In the genomic region with DNA sequence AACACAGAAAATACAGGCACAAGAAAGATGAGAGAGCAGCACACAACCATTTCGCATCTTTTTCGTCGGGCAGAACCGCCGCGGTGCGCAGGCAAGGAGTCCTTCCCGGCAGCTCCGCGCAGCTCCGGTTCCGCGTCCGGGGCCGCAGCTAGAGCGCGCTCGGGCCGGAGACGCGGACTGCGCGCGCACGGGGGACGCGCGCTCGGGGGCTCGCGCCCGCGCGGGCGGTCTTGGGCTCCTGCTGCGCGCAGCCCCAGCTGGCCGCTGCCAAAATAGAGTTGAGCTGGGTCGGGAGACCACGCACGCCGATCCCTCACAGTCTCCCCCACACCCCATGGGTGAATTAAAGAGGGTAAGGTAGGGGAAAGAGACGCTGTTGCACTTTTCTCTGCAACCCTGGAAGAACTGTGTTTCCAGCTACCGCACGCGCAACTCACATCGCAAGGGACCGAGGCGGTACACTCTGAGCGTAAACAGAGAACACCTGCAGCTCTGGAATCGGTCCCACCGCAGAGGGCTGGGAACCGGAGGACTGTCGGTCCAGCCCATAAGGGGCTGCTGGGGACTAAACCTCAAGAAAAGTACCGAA, we compare ENCODE assay signal across 8 cellular contexts. TPM values are rescaled to one million over a fixed set of nuclear protein-coding genes. Genes with fewer than 3 reads are reported as not detected.
A peak's percentile ranks its signal among the peaks of the same experiment; 100 is the strongest.
DNase-seq lines count a peak whose midpoint lies in the region; ATAC-seq and TF ChIP-seq lines count a peak whose summit lies in the region.

No MANE protein-coding gene starts in this region.

- H3K27me3 Mint-ChIP-seq in T-cell (peaks cover 39 to 58% of the 10 kb centered on the region in 2 donors), nephron progenitor cell (ENCODE audit: low read depth, poor library complexity) (peaks cover 36% of the 10 kb centered on the region)

- WGBS in esophagus squamous epithelium, 2 donors, result 1 to 2% methylated on average over 13 to 27 of the region's 55 CpGs

- CTCF ChIA-PET in T-cell (lab: Charles Lee), result no interaction called here

- H3K36me3 Mint-ChIP-seq in T-cell (no peaks in the 10 kb centered on the region), nephron progenitor cell (ENCODE audit: low read depth) (no peaks in the 10 kb centered on the region)

- intact Hi-C loops in esophagus squamous epithelium (cut with DNase I), result no loop called here

- H3K9me3 Mint-ChIP-seq in T-cell (no peaks in the 10 kb centered on the region), nephron progenitor cell (no peaks in the 10 kb centered on the region)

- H3K4me1 ChIP-seq in HUES48 (ENCODE audit: control insufficient read depth, insufficient read depth, low read length) (peaks cover 29% of the 10 kb centered on the region), esophagus squamous epithelium (peaks cover 6 to 16% (median 8%) of the 10 kb centered on the region in 3 donors)

- ATAC-seq in T-cell (replicated peaks in 1 of 4), result peak in 2 of 4 experiments; percentile 35 to 51
- no peak for ATAC-seq in HG02571 (IDR thresholded peaks at IDR 0.05; ENCODE audit: unreplicated experiment)
- ATAC-seq in GM18861 (IDR thresholded peaks at IDR 0.05; ENCODE audit: unreplicated experiment), result no peak

- no peaks in the 10 kb centered on the region for H3K9me3 ChIP-seq in HUES48 (ENCODE audit: control insufficient read depth, insufficient read depth, low read length)
- no peaks in the 10 kb centered on the region for H3K9me3 ChIP-seq in esophagus squamous epithelium

- H3K4me1 Mint-ChIP-seq in T-cell, result peaks cover 8 to 16% (median 15%) of the 10 kb centered on the region in 3 donors
- H3K4me1 Mint-ChIP-seq in nephron progenitor cell, result peaks cover 7% of the 10 kb centered on the region

- peak; percentile 68 for DNase-seq in D341Med (ENCODE audit: low spot score)
- no peak for DNase-seq in T-cell
- DNase-seq in esophagus squamous epithelium (lab: John Stamatoyannopoulos, UW), result no peak
- peak; percentile 74 for DNase-seq in nephron progenitor cell
- no peak for DNase-seq in SW 1271 (lab: John Stamatoyannopoulos, UW)

- H3K4me3 Mint-ChIP-seq in T-cell (peak overlapping the region; percentile 37 to 66 (median 65)), nephron progenitor cell (peak overlapping the region; percentile 88)

- POLR2A ChIA-PET in T-cell (lab: Charles Lee), result interaction anchor here in 1 of 2 donors (0.6 kb wide), 1 partner anchor 272 kb away, joined by 3 read pairs; no protein-coding TSS in a partner anchor

- peak in 1 of 4 donors; percentile 19 for TF ChIP-seq POLR2A in esophagus squamous epithelium (IDR thresholded peaks at IDR 0.05)

- H3K9ac ChIP-seq in HUES48 (ENCODE audit: low read depth, low read length), result peak overlapping the region; percentile 33

- H3K4me3 ChIP-seq in HUES48 (ENCODE audit: low read depth, low read length) (peak overlapping the region; percentile 80), esophagus squamous epithelium (peak overlapping the region; percentile 21 to 65 (median 38))

- peak overlapping the region; percentile 21 for H3K27ac ChIP-seq in HUES48 (ENCODE audit: low read depth, low read length)
- H3K27ac ChIP-seq in esophagus squamous epithelium, result peak overlapping the region in 2 of 4 donors; percentile 9 to 23

- no peaks in the 10 kb centered on the region for H3K36me3 ChIP-seq in HUES48 (ENCODE audit: control insufficient read depth, insufficient read depth, low read length)
- no peaks in the 10 kb centered on the region for H3K36me3 ChIP-seq in esophagus squamous epithelium

- peaks cover 48% of the 10 kb centered on the region for H3K27me3 ChIP-seq in HUES48 (ENCODE audit: control insufficient read depth, insufficient read depth, low read length)
- H3K27me3 ChIP-seq in esophagus squamous epithelium, result peaks cover 0 to 98% (median 10%) of the 10 kb centered on the region in 4 donors

- no peak for TF ChIP-seq CTCF in esophagus squamous epithelium (IDR thresholded peaks at IDR 0.05)
- no peak for TF ChIP-seq CTCF in nephron progenitor cell (IDR thresholded peaks at IDR 0.05)

- no peak overlapping the region for H3K27ac Mint-ChIP-seq in T-cell
- no peak overlapping the region for H3K27ac Mint-ChIP-seq in nephron progenitor cell

RNA-seq across cellular contexts. Expression of gene NR5A2, which starts 1.6 kb away (rescaled TPM):
- total RNA-seq in T-cell (under 1 TPM in 2 of 5 donors, not detected in 3; 0.15 to 0.19 TPM), esophagus squamous epithelium (1 to 10 TPM in 2 of 4 donors, under 1 TPM in 2; 0.30 to 4.2 (median 0.87) TPM)

Comparison
In these comparisons a context has a peak if more than half of its experiments do, and no peak if none do; other contexts are left out.
1. DNase-seq: peak in D341Med (single experiment) and nephron progenitor cell (single experiment); none in T-cell (0 of 34), esophagus squamous epithelium (single experiment) and SW 1271 (0 of 2).